In genomic region chr19:40745402-40745780, GRCh38 we compare ENCODE assay signal across 10 cellular contexts. TPM values are rescaled to one million over a fixed set of nuclear protein-coding genes. Genes with fewer than 3 reads are reported as not detected.
DNase-seq lines count a peak whose midpoint lies in the region; ATAC-seq and TF ChIP-seq lines count a peak whose summit lies in the region.
"Had no signal": no experiment of that assay in that cellular context is flagged by ENCODE, and none has a peak within 500 bp of the region (broad histone marks: within the 10 kb centered on the region; RNA-seq: fewer than 3 reads in every experiment).

No MANE protein-coding gene starts in this region.

- H3K4me1 ChIP-seq in ACC112 (ENCODE audit: control insufficient read depth, insufficient read depth, low read length, unreplicated experiment) = peaks cover 21% of the 10 kb centered on the region
- peaks cover 40% of the 10 kb centered on the region for H3K4me1 ChIP-seq in adipocyte (ENCODE audit: control insufficient read depth, insufficient read depth, low read length)
- H3K4me1 ChIP-seq in colonic mucosa = peaks cover 5% of the 10 kb centered on the region

- ATAC-seq in HG02970 (IDR thresholded peaks at IDR 0.05; ENCODE audit: low FRiP score, unreplicated experiment) (no peak), HG03378 (IDR thresholded peaks at IDR 0.05; ENCODE audit: unreplicated experiment) (no peak)

- H3K4me3 ChIP-seq in ACC112 (ENCODE audit: low read depth, low read length) = no peak overlapping the region
- H3K4me3 ChIP-seq in adipocyte (ENCODE audit: low read length) = no peak overlapping the region
- H3K4me3 ChIP-seq in colonic mucosa = no peak overlapping the region

- H3K27me3 ChIP-seq in ACC112 (ENCODE audit: insufficient read depth, low read length) (no peaks in the 10 kb centered on the region), adipocyte (replicated peaks; ENCODE audit: control insufficient read depth, insufficient read depth, low read length) (no peaks in the 10 kb centered on the region), colonic mucosa (no peaks in the 10 kb centered on the region)

- H3K9me3 ChIP-seq in adipocyte (ENCODE audit: control insufficient read depth, low read length) = no peaks in the 10 kb centered on the region
- H3K9me3 ChIP-seq in colonic mucosa = no peaks in the 10 kb centered on the region

- H3K27ac ChIP-seq in ACC112 (ENCODE audit: low read depth, low read length) (peak overlapping the region; percentile 34; the same call in 1 of the 2 replicates), colonic mucosa (no peak overlapping the region)

- TF ChIP-seq CTCF in colonic mucosa (IDR thresholded peaks at IDR 0.05) = no peak

- DNase-seq in adipocyte (ENCODE audit: low read depth) (peak; percentile 77), kidney glomerular epithelial cell (lab: John Stamatoyannopoulos, UW) (peak; percentile 37), colonic mucosa (no peak)
- DNase-seq: activated CD4-positive, alpha-beta T cell treated with anti-CD3 and anti-CD28 coated beads for 4 hours; midbrain; NCI-H2171; SHP77 treated with DMSO at 0.1 percent for 48 hours had no signal

- no peaks in the 10 kb centered on the region for H3K36me3 ChIP-seq in ACC112 (ENCODE audit: insufficient read depth, low read length)
- no peaks in the 10 kb centered on the region for H3K36me3 ChIP-seq in adipocyte (ENCODE audit: control insufficient read depth, insufficient read depth, low read length, severe bottlenecking)
- no peaks in the 10 kb centered on the region for H3K36me3 ChIP-seq in colonic mucosa

- intact Hi-C loops in colonic mucosa (cut with DNase I) = no loop called here

- no peak overlapping the region for H2AFZ ChIP-seq in ACC112 (ENCODE audit: low read length, unreplicated experiment)

- H3K79me2 ChIP-seq in ACC112 (ENCODE audit: control insufficient read depth, insufficient read depth, low read length, unreplicated experiment) = no peaks in the 10 kb centered on the region

- H3K9ac ChIP-seq in adipocyte (ENCODE audit: low read length) = peak overlapping the region; percentile 67
- H3K9ac ChIP-seq in colonic mucosa (ENCODE audit: low read depth in 2 of 2, low read length in 2 of 2) = no peak overlapping the region

RNA-seq across cellular contexts. Expression of gene ACTMAP, which starts 4.9 kb away (rescaled TPM):
- 10 to 100 TPM; 11.1 to 18.7 TPM for total RNA-seq in colonic mucosa

RNA-seq across cellular contexts. Expression of gene SNRPA, which starts 5.6 kb away (rescaled TPM):
- total RNA-seq in colonic mucosa = 100 to 1,000 TPM in 1 of 2 donors, 10 to 100 TPM in 1; 56.0 to 126 TPM

RNA-seq across cellular contexts. Expression of gene ITPKC, which starts 28.5 kb away (rescaled TPM):
- 10 to 100 TPM; 15.8 to 22.0 TPM for total RNA-seq in colonic mucosa

RNA-seq across cellular contexts. Expression of gene COQ8B, which starts 28.7 kb away (rescaled TPM):
- 10 to 100 TPM; 26.5 to 48.5 TPM for total RNA-seq in colonic mucosa

RNA-seq across cellular contexts. Expression of gene MIA, which starts 29.9 kb away (rescaled TPM):
- total RNA-seq in colonic mucosa = 1 to 10 TPM; 1.0 to 3.6 TPM
